ENCODE assay signal across 13 cellular contexts in the genomic region with DNA sequence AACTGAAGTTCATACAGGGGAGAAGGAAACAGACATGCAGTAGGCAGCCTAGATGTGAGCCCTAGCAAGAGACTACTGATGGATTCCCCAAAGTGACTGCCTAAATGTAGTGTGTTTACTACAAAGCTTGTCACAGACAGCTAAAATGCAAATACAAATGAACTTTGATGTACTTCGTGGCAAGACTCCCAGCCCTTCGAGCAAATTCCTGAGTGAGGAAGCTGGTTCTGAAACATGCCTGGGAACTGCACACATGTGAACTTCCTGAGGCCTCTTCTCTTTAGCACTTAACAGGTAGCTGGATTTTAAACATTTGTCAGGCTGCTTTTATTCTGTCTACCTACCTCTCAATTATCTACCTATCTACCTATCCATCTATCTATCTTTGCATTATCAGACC. TPM values are rescaled to one million over a fixed set of nuclear protein-coding genes. Genes with fewer than 3 reads are reported as not detected.
A peak's percentile ranks its signal among the peaks of the same experiment; 100 is the strongest.
DNase-seq lines count a peak whose midpoint lies in the region; ATAC-seq and TF ChIP-seq lines count a peak whose summit lies in the region.
"Had no signal": no experiment of that assay in that cellular context is flagged by ENCODE, and none has a peak within 500 bp of the region (broad histone marks: within the 10 kb centered on the region; RNA-seq: fewer than 3 reads in every experiment).

No MANE protein-coding gene starts in this region.

- H3F3A ChIP-seq in SK-N-SH (replicated peaks; ENCODE audit: insufficient read depth): peaks cover 50% of the 10 kb centered on the region

- H3K4me1 ChIP-seq in SK-N-SH (ENCODE audit: control insufficient read depth in 1 of 2, insufficient read depth in 2 of 2, low read depth in 1 of 2, low read length in 1 of 2): peaks cover 54 to 57% of the 10 kb centered on the region in 2 experiments
- H3K4me1 ChIP-seq in lower lobe of right lung: peaks cover 63% of the 10 kb centered on the region
- peaks cover 0 to 89% (median 60%) of the 10 kb centered on the region in 4 donors for H3K4me1 ChIP-seq in tibial nerve

- no peaks in the 10 kb centered on the region for H3K79me2 ChIP-seq in SK-N-SH (ENCODE audit: insufficient read depth)

- H3K4me2 ChIP-seq in SK-N-SH: no peak overlapping the region

- TF ChIP-seq RAD21 in SK-N-SH (IDR thresholded peaks at IDR 0.05; ENCODE audit: low read length): no peak

- H3K9me3 ChIP-seq in SK-N-SH (no peaks in the 10 kb centered on the region), lower lobe of right lung (no peaks in the 10 kb centered on the region), tibial nerve (no peaks in the 10 kb centered on the region)

- DNase-seq in SK-N-SH (no peak), coronary artery (ENCODE audit: low spot score) (no peak), lower lobe of right lung (no peak), tibial nerve (ENCODE audit: low spot score in 2 of 2) (no peak), amniotic stem cell (lab: John Stamatoyannopoulos, UW) (no peak)
- DNase-seq: cerebellar nuclear complex, GDM1, natural killer cell, NCI-H1048, NCI-H774 had no signal

- H3K36me3 ChIP-seq in SK-N-SH (replicated peaks in 1 of 2; ENCODE audit: control insufficient read depth in 1 of 2, insufficient read depth in 2 of 2, low read length in 1 of 2) (no peaks in the 10 kb centered on the region), lower lobe of right lung (no peaks in the 10 kb centered on the region), tibial nerve (no peaks in the 10 kb centered on the region)

- no peak overlapping the region for H2AFZ ChIP-seq in SK-N-SH (ENCODE audit: low read depth)

- no peak for ATAC-seq in SK-N-SH treated with all-trans-retinoic acid at 6 μM for 48 hours
- ATAC-seq in lower lobe of right lung: no peak
- no peak for ATAC-seq in HG03521 (IDR thresholded peaks at IDR 0.05; ENCODE audit: unreplicated experiment)
- no peak for ATAC-seq in HG03025 (IDR thresholded peaks at IDR 0.05; ENCODE audit: low FRiP score, unreplicated experiment)
- ATAC-seq: natural killer cell had no signal

- no peak for TF ChIP-seq POLR2A in tibial nerve (IDR thresholded peaks at IDR 0.05)

- no peak for TF ChIP-seq EP300 in SK-N-SH (IDR thresholded peaks at IDR 0.05; ENCODE audit: borderline replicate concordance in 1 of 2, low read depth in 1 of 2, low read length in 1 of 2)
- no peak for TF ChIP-seq EP300 in tibial nerve (IDR thresholded peaks at IDR 0.05)

- CTCF ChIA-PET in SK-N-SH (lab: Yijun Ruan, JAX): interaction anchor here (0.6 to 1.8 kb wide), 7 partner anchors 12 to 467 kb away, joined by 3 to 6 read pairs (median 4); no protein-coding TSS in a partner anchor

- WGBS in SK-N-SH (ENCODE audit: low lambda C conversion rate): 25% methylated on average over 2 of the region's 2 CpGs
- 9 to 15% methylated on average over 2 of the region's 2 CpGs for whole genome bisulfite sequencing in tibial nerve, 2 donors

- peak overlapping the region; percentile 84 to 95; a peak in 3 of 4 replicates for H3K27ac ChIP-seq in SK-N-SH (ENCODE audit: low read depth in 2 of 2, low read length in 1 of 2)
- H3K27ac ChIP-seq in coronary artery: peak overlapping the region; percentile 74 to 86
- H3K27ac ChIP-seq in lower lobe of right lung: peak overlapping the region; percentile 24
- peak overlapping the region; percentile 18 to 100 (median 62) for H3K27ac ChIP-seq in tibial nerve

- no peak overlapping the region; the same call in 1 of the 2 replicates for H3K9ac ChIP-seq in SK-N-SH

- H3K4me3 ChIP-seq in SK-N-SH (ENCODE audit: low read depth in 2 of 2, low read length in 1 of 2) (no peak overlapping the region), coronary artery (no peak overlapping the region), lower lobe of right lung (no peak overlapping the region), tibial nerve (no peak overlapping the region)

- intact Hi-C loops in lower lobe of right lung (cut with DNase I): no loop called here

- H3K27me3 ChIP-seq in SK-N-SH (ENCODE audit: insufficient read depth) (no peaks in the 10 kb centered on the region), lower lobe of right lung (ENCODE audit: low read depth) (no peaks in the 10 kb centered on the region), tibial nerve (no peaks in the 10 kb centered on the region)

- TF ChIP-seq CTCF in SK-N-SH (IDR thresholded peaks at IDR 0.05) (no peak), coronary artery (IDR thresholded peaks at IDR 0.05) (no peak), lower lobe of right lung (IDR thresholded peaks at IDR 0.05) (no peak), tibial nerve (IDR thresholded peaks at IDR 0.05) (no peak)

- H4K20me1 ChIP-seq in SK-N-SH (ENCODE audit: insufficient read depth): no peaks in the 10 kb centered on the region

- POLR2A ChIA-PET in SK-N-SH (lab: Yijun Ruan, JAX): no interaction called here

- H3K9me2 ChIP-seq in SK-N-SH: no peaks in the 10 kb centered on the region

TF ChIP-seq in SK-N-SH, 30 proteins besides CTCF, POLR2A, EP300 and RAD21:
- TF ChIP-seq MEF2A (IDR thresholded peaks at IDR 0.05; ENCODE audit: borderline replicate concordance, low read depth) (no peak), ELF1 (IDR thresholded peaks at IDR 0.05) (no peak), EZH2phosphoT487 (IDR thresholded peaks at IDR 0.05; ENCODE audit: borderline replicate concordance, low read depth) (no peak), FOXM1 (IDR thresholded peaks at IDR 0.05; ENCODE audit: low read depth) (no peak), YY1 (IDR thresholded peaks at IDR 0.05; ENCODE audit: low read depth) (no peak), POLR2AphosphoS5 (IDR thresholded peaks at IDR 0.05; ENCODE audit: low read depth, low read length) (no peak), TCF12 (IDR thresholded peaks at IDR 0.05) (no peak), MXI1 (IDR thresholded peaks at IDR 0.05; ENCODE audit: low read depth, low read length) (no peak)
- TF ChIP-seq, protein P1, sequence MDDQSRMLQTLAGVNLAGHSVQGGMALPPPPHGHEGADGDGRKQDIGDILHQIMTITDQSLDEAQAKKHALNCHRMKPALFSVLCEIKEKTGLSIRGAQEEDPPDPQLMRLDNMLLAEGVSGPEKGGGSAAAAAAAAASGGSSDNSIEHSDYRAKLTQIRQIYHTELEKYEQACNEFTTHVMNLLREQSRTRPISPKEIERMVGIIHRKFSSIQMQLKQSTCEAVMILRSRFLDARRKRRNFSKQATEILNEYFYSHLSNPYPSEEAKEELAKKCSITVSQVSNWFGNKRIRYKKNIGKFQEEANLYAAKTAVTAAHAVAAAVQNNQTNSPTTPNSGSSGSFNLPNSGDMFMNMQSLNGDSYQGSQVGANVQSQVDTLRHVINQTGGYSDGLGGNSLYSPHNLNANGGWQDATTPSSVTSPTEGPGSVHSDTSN (IDR thresholded peaks at IDR 0.05): no peak

TF ChIP-seq in SK-N-SH treated with all-trans-retinoic acid at 6 μM for 48 hours, 23 proteins besides CTCF, POLR2A, EP300 and RAD21 (continues in another document):
- TF ChIP-seq OSR1 (CRISPR knock-in tag; IDR thresholded peaks at IDR 0.05) (no peak), ZNF8 (CRISPR knock-in tag; IDR thresholded peaks at IDR 0.05) (no peak), TOX (CRISPR knock-in tag; IDR thresholded peaks at IDR 0.05; ENCODE audit: borderline replicate concordance) (no peak), BACH2 (CRISPR knock-in tag; IDR thresholded peaks at IDR 0.05; ENCODE audit: borderline replicate concordance) (no peak), ZFP3 (CRISPR knock-in tag; IDR thresholded peaks at IDR 0.05) (no peak), ARNTL (CRISPR knock-in tag; IDR thresholded peaks at IDR 0.05; ENCODE audit: borderline replicate concordance, low read depth) (no peak), ZNF565 (CRISPR knock-in tag; conservative IDR thresholded peaks at IDR 0.05; ENCODE audit: low read depth) (no peak), SNAI2 (CRISPR knock-in tag; IDR thresholded peaks at IDR 0.05) (no peak), CSDC2 (CRISPR knock-in tag; IDR thresholded peaks at IDR 0.05) (no peak)
- TF ChIP-seq, protein P2, sequence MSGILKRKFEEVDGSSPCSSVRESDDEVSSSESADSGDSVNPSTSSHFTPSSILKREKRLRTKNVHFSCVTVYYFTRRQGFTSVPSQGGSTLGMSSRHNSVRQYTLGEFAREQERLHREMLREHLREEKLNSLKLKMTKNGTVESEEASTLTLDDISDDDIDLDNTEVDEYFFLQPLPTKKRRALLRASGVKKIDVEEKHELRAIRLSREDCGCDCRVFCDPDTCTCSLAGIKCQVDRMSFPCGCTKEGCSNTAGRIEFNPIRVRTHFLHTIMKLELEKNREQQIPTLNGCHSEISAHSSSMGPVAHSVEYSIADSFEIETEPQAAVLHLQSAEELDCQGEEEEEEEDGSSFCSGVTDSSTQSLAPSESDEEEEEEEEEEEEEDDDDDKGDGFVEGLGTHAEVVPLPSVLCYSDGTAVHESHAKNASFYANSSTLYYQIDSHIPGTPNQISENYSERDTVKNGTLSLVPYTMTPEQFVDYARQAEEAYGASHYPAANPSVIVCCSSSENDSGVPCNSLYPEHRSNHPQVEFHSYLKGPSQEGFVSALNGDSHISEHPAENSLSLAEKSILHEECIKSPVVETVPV (CRISPR knock-in tag; IDR thresholded peaks at IDR 0.05): no peak
- TF ChIP-seq, protein P3, sequence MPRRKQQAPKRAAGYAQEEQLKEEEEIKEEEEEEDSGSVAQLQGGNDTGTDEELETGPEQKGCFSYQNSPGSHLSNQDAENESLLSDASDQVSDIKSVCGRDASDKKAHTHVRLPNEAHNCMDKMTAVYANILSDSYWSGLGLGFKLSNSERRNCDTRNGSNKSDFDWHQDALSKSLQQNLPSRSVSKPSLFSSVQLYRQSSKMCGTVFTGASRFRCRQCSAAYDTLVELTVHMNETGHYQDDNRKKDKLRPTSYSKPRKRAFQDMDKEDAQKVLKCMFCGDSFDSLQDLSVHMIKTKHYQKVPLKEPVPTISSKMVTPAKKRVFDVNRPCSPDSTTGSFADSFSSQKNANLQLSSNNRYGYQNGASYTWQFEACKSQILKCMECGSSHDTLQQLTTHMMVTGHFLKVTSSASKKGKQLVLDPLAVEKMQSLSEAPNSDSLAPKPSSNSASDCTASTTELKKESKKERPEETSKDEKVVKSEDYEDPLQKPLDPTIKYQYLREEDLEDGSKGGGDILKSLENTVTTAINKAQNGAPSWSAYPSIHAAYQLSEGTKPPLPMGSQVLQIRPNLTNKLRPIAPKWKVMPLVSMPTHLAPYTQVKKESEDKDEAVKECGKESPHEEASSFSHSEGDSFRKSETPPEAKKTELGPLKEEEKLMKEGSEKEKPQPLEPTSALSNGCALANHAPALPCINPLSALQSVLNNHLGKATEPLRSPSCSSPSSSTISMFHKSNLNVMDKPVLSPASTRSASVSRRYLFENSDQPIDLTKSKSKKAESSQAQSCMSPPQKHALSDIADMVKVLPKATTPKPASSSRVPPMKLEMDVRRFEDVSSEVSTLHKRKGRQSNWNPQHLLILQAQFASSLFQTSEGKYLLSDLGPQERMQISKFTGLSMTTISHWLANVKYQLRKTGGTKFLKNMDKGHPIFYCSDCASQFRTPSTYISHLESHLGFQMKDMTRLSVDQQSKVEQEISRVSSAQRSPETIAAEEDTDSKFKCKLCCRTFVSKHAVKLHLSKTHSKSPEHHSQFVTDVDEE (CRISPR knock-in tag; IDR thresholded peaks at IDR 0.05): no peak

RNA-seq across cellular contexts. Expression of gene IRF2BP2, which starts 6.7 kb away (rescaled TPM):
- 40.3 and 73.9 TPM in 2 replicates for polyA plus RNA-seq in SK-N-SH (2012; rRNA removed)
- 28.1 and 46.6 TPM in 2 replicates for polyA plus RNA-seq in SK-N-SH (2012; cell fraction: cytosol; rRNA removed)
- polyA plus RNA-seq in SK-N-SH (2012; cell fraction: nucleus; rRNA removed): 73.9 and 167 TPM in 2 replicates
- 154 TPM for total RNA-seq in lower lobe of right lung
- 100 to 1,000 TPM in 1 of 4 donors, 10 to 100 TPM in 3; 71.4 to 107 (median 93.8) TPM for total RNA-seq in tibial nerve

Comparison
In these comparisons a context has a peak if more than half of its experiments do, and no peak if none do; other contexts are left out.
1. H3K27ac ChIP-seq: peak in every context shown above with its lines; median percentile 90 in SK-N-SH; 80 in coronary artery; 62 in tibial nerve; 24 in lower lobe of right lung.